1 cellular context compared by ENCODE assay signal in the genomic region with DNA sequence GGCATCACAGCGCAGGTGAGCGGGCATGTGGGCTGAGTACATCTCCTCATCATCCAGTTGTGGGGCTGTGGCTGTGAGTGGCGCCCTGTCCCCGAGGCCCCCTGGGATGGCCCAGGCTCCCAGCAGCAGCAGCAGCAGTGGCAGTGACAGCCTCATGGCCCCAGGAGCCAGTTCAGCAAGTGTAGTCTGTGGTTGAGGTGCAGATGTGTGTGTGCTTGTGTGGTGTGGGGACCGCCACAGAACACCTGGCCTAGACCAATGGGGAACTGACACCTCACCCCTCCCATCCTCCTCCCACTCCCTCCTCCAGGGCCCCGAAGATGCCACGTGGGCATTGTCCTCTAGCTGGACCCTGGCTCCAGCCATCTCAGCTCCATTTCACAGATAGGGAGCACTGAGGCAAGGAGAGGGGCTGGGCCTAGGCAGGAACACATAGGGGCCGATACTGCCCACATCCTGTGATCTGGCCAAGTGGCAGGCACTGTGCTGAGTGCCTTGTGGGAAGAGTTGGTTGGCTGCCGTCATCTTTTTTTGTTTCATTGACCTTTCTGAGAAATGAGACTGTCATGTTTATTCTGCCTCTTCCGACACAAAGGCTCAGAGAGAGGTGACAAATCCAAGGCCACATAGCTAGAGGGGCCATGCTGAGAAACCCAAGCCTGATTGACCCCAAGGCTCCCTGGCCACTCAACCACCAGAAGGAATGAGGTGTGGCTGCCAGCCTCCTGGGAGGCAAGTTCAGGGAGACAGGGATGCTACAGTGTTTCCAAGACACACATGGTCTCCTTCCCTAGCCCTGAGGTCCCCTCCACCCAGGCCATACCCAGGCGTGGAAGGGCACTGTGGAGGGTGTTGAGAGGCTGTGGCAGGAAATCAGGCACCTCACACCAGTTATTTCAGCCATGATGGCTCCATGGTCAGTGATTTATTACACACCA.
A peak's percentile ranks its signal among the peaks of the same experiment; 100 is the strongest.
TF ChIP-seq lines count a peak whose summit lies in the region.

A gene with protein sequence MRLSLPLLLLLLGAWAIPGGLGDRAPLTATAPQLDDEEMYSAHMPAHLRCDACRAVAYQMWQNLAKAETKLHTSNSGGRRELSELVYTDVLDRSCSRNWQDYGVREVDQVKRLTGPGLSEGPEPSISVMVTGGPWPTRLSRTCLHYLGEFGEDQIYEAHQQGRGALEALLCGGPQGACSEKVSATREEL (minus strand): TSS at position 213 of the 938 bp plus-strand sequence. CDS start 57 bp downstream, at position 156.

TF ChIP-seq in GM12878, 131 proteins besides CTCF, POLR2A, EP300 and RAD21 (continued from another document and continues in another):
- TF ChIP-seq, protein P1, sequence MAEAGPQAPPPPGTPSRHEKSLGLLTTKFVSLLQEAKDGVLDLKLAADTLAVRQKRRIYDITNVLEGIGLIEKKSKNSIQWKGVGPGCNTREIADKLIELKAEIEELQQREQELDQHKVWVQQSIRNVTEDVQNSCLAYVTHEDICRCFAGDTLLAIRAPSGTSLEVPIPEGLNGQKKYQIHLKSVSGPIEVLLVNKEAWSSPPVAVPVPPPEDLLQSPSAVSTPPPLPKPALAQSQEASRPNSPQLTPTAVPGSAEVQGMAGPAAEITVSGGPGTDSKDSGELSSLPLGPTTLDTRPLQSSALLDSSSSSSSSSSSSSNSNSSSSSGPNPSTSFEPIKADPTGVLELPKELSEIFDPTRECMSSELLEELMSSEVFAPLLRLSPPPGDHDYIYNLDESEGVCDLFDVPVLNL (IDR thresholded peaks at IDR 0.05; ENCODE audit: low read depth, low read length), result no peak
- TF ChIP-seq BMI1 (IDR thresholded peaks at IDR 0.05; ENCODE audit: borderline replicate concordance) (no peak), POLR2AphosphoS5 (IDR thresholded peaks at IDR 0.05; ENCODE audit: low read length) (peak; percentile 96), GATAD2B (conservative IDR thresholded peaks at IDR 0.05; ENCODE audit: low read depth) (peak; percentile 83), PAX5 (IDR thresholded peaks at IDR 0.05; ENCODE audit: borderline replicate concordance, low read depth, low read length) (peak; percentile 79), SMAD5 (IDR thresholded peaks at IDR 0.05; ENCODE audit: low read depth) (peak; percentile 94), TBL1XR1 (IDR thresholded peaks at IDR 0.05; ENCODE audit: low read depth, low read length) (no peak), BCL11A (IDR thresholded peaks at IDR 0.05; ENCODE audit: low read depth, low read length) (peak; percentile 41; the same call in 1 of the 2 replicates), IRF4 (IDR thresholded peaks at IDR 0.05; ENCODE audit: low read depth, low read length) (peak; percentile 85), CBX5 (IDR thresholded peaks at IDR 0.05; ENCODE audit: low read depth) (no peak), CBX3 (IDR thresholded peaks at IDR 0.05; ENCODE audit: borderline replicate concordance, low read depth) (no peak), SUZ12 (IDR thresholded peaks at IDR 0.05; ENCODE audit: unreplicated experiment) (no peak), ZNF622 (IDR thresholded peaks at IDR 0.05) (no peak), POU2F2 (IDR thresholded peaks at IDR 0.05; ENCODE audit: borderline replicate concordance, low read depth, low read length) (peak; percentile 73; the same call in 1 of the 3 replicates), NR2C1 (IDR thresholded peaks at IDR 0.05) (no peak), SIX5 (IDR thresholded peaks at IDR 0.05; ENCODE audit: low read depth, low read length, severe bottlenecking) (no peak), HCFC1 (IDR thresholded peaks at IDR 0.05; ENCODE audit: low read length) (no peak), YBX1 (IDR thresholded peaks at IDR 0.05) (no peak), EGR1 (IDR thresholded peaks at IDR 0.05; ENCODE audit: borderline replicate concordance in 1 of 2, low read depth in 2 of 2, low read length in 2 of 2) (peak in 1 of 2 experiments; percentile 76; a peak in 2 of 3 replicates), NR2C2 (IDR thresholded peaks at IDR 0.05; ENCODE audit: borderline replicate concordance, control insufficient read depth, insufficient read length, low read depth) (no peak), HDAC2 (IDR thresholded peaks at IDR 0.05) (0 out of 2 replicates have a peak, but pooled peaks have one; percentile 45), CBFB (IDR thresholded peaks at IDR 0.05; ENCODE audit: low read depth) (peak; percentile 98), CREB1 (IDR thresholded peaks at IDR 0.05; ENCODE audit: low read depth) (no peak), JUND (IDR thresholded peaks at IDR 0.05; ENCODE audit: low read depth, low read length) (peak; percentile 50; the same call in 1 of the 2 replicates), NBN (IDR thresholded peaks at IDR 0.05) (peak; percentile 96), RFX5 (IDR thresholded peaks at IDR 0.05; ENCODE audit: low read depth, low read length) (peak; percentile 77), LARP7 (IDR thresholded peaks at IDR 0.05) (peak; percentile 73; the same call in 1 of the 2 replicates), NRF1 (conservative IDR thresholded peaks at IDR 0.05; ENCODE audit: low read depth, low read length) (no peak), SP1 (IDR thresholded peaks at IDR 0.05; ENCODE audit: low read depth, low read length) (peak; percentile 73), KDM1A (IDR thresholded peaks at IDR 0.05; ENCODE audit: borderline replicate concordance) (peak; percentile 82; the same call in 1 of the 2 replicates), JUNB (IDR thresholded peaks at IDR 0.05) (peak; percentile 61), ZNF384 (IDR thresholded peaks at IDR 0.05; ENCODE audit: borderline replicate concordance, low read depth, low read length) (0 out of 2 replicates have a peak, but pooled peaks have one; percentile 7)
- TF ChIP-seq, protein P2, sequence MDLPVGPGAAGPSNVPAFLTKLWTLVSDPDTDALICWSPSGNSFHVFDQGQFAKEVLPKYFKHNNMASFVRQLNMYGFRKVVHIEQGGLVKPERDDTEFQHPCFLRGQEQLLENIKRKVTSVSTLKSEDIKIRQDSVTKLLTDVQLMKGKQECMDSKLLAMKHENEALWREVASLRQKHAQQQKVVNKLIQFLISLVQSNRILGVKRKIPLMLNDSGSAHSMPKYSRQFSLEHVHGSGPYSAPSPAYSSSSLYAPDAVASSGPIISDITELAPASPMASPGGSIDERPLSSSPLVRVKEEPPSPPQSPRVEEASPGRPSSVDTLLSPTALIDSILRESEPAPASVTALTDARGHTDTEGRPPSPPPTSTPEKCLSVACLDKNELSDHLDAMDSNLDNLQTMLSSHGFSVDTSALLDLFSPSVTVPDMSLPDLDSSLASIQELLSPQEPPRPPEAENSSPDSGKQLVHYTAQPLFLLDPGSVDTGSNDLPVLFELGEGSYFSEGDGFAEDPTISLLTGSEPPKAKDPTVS (IDR thresholded peaks at IDR 0.05; ENCODE audit: low read depth, low read length), result no peak
- TF ChIP-seq, protein P3, sequence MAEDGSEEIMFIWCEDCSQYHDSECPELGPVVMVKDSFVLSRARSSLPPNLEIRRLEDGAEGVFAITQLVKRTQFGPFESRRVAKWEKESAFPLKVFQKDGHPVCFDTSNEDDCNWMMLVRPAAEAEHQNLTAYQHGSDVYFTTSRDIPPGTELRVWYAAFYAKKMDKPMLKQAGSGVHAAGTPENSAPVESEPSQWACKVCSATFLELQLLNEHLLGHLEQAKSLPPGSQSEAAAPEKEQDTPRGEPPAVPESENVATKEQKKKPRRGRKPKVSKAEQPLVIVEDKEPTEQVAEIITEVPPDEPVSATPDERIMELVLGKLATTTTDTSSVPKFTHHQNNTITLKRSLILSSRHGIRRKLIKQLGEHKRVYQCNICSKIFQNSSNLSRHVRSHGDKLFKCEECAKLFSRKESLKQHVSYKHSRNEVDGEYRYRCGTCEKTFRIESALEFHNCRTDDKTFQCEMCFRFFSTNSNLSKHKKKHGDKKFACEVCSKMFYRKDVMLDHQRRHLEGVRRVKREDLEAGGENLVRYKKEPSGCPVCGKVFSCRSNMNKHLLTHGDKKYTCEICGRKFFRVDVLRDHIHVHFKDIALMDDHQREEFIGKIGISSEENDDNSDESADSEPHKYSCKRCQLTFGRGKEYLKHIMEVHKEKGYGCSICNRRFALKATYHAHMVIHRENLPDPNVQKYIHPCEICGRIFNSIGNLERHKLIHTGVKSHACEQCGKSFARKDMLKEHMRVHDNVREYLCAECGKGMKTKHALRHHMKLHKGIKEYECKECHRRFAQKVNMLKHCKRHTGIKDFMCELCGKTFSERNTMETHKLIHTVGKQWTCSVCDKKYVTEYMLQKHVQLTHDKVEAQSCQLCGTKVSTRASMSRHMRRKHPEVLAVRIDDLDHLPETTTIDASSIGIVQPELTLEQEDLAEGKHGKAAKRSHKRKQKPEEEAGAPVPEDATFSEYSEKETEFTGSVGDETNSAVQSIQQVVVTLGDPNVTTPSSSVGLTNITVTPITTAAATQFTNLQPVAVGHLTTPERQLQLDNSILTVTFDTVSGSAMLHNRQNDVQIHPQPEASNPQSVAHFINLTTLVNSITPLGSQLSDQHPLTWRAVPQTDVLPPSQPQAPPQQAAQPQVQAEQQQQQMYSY (CRISPR knock-in tag; IDR thresholded peaks at IDR 0.05), result no peak
- TF ChIP-seq, protein P4, sequence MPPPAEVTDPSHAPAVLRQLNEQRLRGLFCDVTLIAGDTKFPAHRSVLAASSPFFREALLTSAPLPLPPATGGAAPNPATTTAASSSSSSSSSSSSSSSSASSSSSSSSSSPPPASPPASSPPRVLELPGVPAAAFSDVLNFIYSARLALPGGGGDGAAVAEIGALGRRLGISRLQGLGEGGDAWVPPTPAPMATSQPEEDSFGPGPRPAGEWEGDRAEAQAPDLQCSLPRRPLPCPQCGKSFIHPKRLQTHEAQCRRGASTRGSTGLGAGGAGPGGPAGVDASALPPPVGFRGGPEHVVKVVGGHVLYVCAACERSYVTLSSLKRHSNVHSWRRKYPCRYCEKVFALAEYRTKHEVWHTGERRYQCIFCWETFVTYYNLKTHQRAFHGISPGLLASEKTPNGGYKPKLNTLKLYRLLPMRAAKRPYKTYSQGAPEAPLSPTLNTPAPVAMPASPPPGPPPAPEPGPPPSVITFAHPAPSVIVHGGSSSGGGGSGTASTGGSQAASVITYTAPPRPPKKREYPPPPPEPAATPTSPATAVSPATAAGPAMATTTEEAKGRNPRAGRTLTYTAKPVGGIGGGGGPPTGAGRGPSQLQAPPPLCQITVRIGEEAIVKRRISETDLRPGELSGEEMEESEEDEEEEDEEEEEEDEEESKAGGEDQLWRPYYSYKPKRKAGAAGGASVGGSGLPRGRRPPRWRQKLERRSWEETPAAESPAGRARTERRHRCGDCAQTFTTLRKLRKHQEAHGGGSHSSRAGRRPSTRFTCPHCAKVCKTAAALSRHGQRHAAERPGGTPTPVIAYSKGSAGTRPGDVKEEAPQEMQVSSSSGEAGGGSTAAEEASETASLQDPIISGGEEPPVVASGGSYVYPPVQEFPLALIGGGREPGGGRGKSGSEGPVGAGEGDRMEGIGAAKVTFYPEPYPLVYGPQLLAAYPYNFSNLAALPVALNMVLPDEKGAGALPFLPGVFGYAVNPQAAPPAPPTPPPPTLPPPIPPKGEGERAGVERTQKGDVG (CRISPR knock-in tag; IDR thresholded peaks at IDR 0.05), result no peak
- TF ChIP-seq, protein P5, sequence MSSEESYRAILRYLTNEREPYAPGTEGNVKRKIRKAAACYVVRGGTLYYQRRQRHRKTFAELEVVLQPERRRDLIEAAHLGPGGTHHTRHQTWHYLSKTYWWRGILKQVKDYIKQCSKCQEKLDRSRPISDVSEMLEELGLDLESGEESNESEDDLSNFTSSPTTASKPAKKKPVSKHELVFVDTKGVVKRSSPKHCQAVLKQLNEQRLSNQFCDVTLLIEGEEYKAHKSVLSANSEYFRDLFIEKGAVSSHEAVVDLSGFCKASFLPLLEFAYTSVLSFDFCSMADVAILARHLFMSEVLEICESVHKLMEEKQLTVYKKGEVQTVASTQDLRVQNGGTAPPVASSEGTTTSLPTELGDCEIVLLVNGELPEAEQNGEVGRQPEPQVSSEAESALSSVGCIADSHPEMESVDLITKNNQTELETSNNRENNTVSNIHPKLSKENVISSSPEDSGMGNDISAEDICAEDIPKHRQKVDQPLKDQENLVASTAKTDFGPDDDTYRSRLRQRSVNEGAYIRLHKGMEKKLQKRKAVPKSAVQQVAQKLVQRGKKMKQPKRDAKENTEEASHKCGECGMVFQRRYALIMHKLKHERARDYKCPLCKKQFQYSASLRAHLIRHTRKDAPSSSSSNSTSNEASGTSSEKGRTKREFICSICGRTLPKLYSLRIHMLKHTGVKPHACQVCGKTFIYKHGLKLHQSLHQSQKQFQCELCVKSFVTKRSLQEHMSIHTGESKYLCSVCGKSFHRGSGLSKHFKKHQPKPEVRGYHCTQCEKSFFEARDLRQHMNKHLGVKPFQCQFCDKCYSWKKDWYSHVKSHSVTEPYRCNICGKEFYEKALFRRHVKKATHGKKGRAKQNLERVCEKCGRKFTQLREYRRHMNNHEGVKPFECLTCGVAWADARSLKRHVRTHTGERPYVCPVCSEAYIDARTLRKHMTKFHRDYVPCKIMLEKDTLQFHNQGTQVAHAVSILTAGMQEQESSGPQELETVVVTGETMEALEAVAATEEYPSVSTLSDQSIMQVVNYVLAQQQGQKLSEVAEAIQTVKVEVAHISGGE (CRISPR knock-in tag; IDR thresholded peaks at IDR 0.05), result no peak
- TF ChIP-seq, protein P6, sequence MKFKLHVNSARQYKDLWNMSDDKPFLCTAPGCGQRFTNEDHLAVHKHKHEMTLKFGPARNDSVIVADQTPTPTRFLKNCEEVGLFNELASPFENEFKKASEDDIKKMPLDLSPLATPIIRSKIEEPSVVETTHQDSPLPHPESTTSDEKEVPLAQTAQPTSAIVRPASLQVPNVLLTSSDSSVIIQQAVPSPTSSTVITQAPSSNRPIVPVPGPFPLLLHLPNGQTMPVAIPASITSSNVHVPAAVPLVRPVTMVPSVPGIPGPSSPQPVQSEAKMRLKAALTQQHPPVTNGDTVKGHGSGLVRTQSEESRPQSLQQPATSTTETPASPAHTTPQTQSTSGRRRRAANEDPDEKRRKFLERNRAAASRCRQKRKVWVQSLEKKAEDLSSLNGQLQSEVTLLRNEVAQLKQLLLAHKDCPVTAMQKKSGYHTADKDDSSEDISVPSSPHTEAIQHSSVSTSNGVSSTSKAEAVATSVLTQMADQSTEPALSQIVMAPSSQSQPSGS (IDR thresholded peaks at IDR 0.05; ENCODE audit: low read length), result no peak
- TF ChIP-seq, protein P7, sequence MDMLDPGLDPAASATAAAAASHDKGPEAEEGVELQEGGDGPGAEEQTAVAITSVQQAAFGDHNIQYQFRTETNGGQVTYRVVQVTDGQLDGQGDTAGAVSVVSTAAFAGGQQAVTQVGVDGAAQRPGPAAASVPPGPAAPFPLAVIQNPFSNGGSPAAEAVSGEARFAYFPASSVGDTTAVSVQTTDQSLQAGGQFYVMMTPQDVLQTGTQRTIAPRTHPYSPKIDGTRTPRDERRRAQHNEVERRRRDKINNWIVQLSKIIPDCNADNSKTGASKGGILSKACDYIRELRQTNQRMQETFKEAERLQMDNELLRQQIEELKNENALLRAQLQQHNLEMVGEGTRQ (IDR thresholded peaks at IDR 0.05; ENCODE audit: borderline replicate concordance, low read depth, low read length), result peak; percentile 71
- TF ChIP-seq, protein P8, sequence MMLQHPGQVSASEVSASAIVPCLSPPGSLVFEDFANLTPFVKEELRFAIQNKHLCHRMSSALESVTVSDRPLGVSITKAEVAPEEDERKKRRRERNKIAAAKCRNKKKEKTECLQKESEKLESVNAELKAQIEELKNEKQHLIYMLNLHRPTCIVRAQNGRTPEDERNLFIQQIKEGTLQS (IDR thresholded peaks at IDR 0.05; ENCODE audit: borderline replicate concordance, extremely low read depth, low read depth, low read length), result no peak
- TF ChIP-seq, protein P9, sequence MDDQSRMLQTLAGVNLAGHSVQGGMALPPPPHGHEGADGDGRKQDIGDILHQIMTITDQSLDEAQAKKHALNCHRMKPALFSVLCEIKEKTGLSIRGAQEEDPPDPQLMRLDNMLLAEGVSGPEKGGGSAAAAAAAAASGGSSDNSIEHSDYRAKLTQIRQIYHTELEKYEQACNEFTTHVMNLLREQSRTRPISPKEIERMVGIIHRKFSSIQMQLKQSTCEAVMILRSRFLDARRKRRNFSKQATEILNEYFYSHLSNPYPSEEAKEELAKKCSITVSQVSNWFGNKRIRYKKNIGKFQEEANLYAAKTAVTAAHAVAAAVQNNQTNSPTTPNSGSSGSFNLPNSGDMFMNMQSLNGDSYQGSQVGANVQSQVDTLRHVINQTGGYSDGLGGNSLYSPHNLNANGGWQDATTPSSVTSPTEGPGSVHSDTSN (IDR thresholded peaks at IDR 0.05; ENCODE audit: insufficient replicate concordance, low read depth, low read length), result no peak
